16 cellular contexts compared by ENCODE assay signal in the genomic region with DNA sequence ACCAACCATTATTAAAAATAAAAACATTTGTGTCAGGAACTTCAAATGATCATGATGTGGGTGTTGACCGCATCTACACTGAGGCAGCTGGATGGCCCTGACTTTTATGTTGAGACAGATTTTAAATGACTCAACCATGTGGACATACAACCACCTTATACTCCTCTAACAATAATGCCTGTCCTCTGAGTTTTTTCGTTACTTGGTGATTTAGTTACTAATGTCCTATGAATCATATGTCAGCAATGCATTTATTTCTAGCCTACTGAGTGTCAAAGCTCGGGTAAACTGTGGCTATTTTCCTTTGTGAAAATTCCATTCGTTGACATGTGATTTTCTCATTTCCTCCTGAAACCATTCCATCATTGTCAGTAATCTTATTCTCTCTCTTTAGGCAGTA. TPM values are rescaled to one million over a fixed set of nuclear protein-coding genes. Genes with fewer than 3 reads are reported as not detected.
DNase-seq lines count a peak whose midpoint lies in the region; ATAC-seq and TF ChIP-seq lines count a peak whose summit lies in the region.
"Had no signal": no experiment of that assay in that cellular context is flagged by ENCODE, and none has a peak within 500 bp of the region (broad histone marks: within the 10 kb centered on the region; RNA-seq: fewer than 3 reads in every experiment).

No MANE protein-coding gene starts in this region.

- no peak overlapping the region for H3K4me3 Mint-ChIP-seq in chondrocyte (ENCODE audit: unreplicated experiment)
- H3K4me3 Mint-ChIP-seq: activated naive CD8-positive, alpha-beta T cell treated with anti-CD3 and anti-CD28 coated beads for 36 hours; CD4-positive, alpha-beta memory T cell; T-helper 17 cell had no signal

- H3K9me3 Mint-ChIP-seq in chondrocyte (ENCODE audit: low read depth), result no peaks in the 10 kb centered on the region
- H3K9me3 Mint-ChIP-seq: activated naive CD8-positive, alpha-beta T cell treated with anti-CD3 and anti-CD28 coated beads for 36 hours had no signal

- peaks cover 8% of the 10 kb centered on the region for H3K27me3 Mint-ChIP-seq in chondrocyte (ENCODE audit: low read depth)

- H3K36me3 Mint-ChIP-seq in chondrocyte (ENCODE audit: low read depth), result no peaks in the 10 kb centered on the region
- H3K36me3 Mint-ChIP-seq: activated naive CD8-positive, alpha-beta T cell treated with anti-CD3 and anti-CD28 coated beads for 36 hours; CD4-positive, alpha-beta memory T cell had no signal

- peak overlapping the region; percentile 83 for H3K27ac Mint-ChIP-seq in chondrocyte (ENCODE audit: unreplicated experiment)
- H3K27ac Mint-ChIP-seq: activated naive CD8-positive, alpha-beta T cell treated with anti-CD3 and anti-CD28 coated beads for 36 hours; CD4-positive, alpha-beta memory T cell; T-helper 17 cell had no signal

- peak; percentile 19 for DNase-seq in AG09319 (ENCODE audit: extremely low read depth, low read depth)
- DNase-seq in LHCN-M2 (ENCODE audit: low read depth), result peak; percentile 96
- DNase-seq in chondrocyte (ENCODE audit: low spot score), result no peak
- peak; percentile 78 to 90 for DNase-seq in lung microvascular endothelial cell (ENCODE audit: low read depth in 2 of 2)
- no peak for DNase-seq in NCI-H1105 (lab: John Stamatoyannopoulos, UW)
- no peak for DNase-seq in GM19240 (ENCODE audit: insufficient read length, low spot score)
- DNase-seq in left ventricle myocardium superior, result no peak
- DNase-seq in activated CD4-positive, alpha-beta T cell treated with anti-CD3 and anti-CD28 coated beads, Interleukin-2, amount 50 U/mL, for 48 hours, result no peak
- DNase-seq: activated naive CD8-positive, alpha-beta T cell treated with anti-CD3 and anti-CD28 coated beads for 36 hours; CD4-positive, alpha-beta memory T cell; NK-92 treated with Interleukin-12 subunit alpha and Interleukin-12 subunit beta, amount 100 ng/mL, for 24 hours; stimulated activated CD4-positive, alpha-beta T cell treated with anti-CD3 and anti-CD28 coated beads, Interleukin-4, amount 100 ng/mL, for 24 hours; T-helper 17 cell had no signal

- peaks cover 22% of the 10 kb centered on the region for H3K4me1 Mint-ChIP-seq in chondrocyte (ENCODE audit: low read depth)
- H3K4me1 Mint-ChIP-seq: activated naive CD8-positive, alpha-beta T cell treated with anti-CD3 and anti-CD28 coated beads for 36 hours; CD4-positive, alpha-beta memory T cell; T-helper 17 cell had no signal

- intact Hi-C loops in left ventricle myocardium superior (cut with micrococcal nuclease), result no loop called here

- ATAC-seq in left ventricle myocardium superior, result no peak
- ATAC-seq: left lobe of liver, T-helper 17 cell had no signal

- TF ChIP-seq CTCF in AG09319 (IDR thresholded peaks at IDR 0.05; ENCODE audit: low read depth, low read length) (no peak), chondrocyte (IDR thresholded peaks at IDR 0.05) (no peak)

RNA-seq across cellular contexts. Expression of a gene that starts 38.9 kb away (rescaled TPM):
- total RNA-seq in LHCN-M2 (2014; rRNA removed), result not detected in 2 replicates
- polyA plus RNA-seq in LHCN-M2 (2012), result not detected
- not detected in 3 replicates for total RNA-seq in chondrocyte
- not detected in 2 replicates for total RNA-seq in lung microvascular endothelial cell
- total RNA-seq in left ventricle myocardium superior, result not detected
- total RNA-seq: activated naive CD8-positive, alpha-beta T cell treated with anti-CD3 and anti-CD28 coated beads for 36 hours; CD4-positive, alpha-beta memory T cell; HT-29; left lobe of liver; omental fat pad; T-helper 17 cell had no signal
- polyA plus RNA-seq: CD4-positive, alpha-beta memory T cell had no signal

Comparison
In these comparisons a context has a peak if more than half of its experiments do, and no peak if none do; other contexts are left out.
1. DNase-seq: peak in AG09319 (single experiment), LHCN-M2 (single experiment) and lung microvascular endothelial cell (2 of 2); none in chondrocyte (single experiment), NCI-H1105 (single experiment), GM19240 (single experiment), left ventricle myocardium superior (single experiment) and activated CD4-positive, alpha-beta T cell treated with anti-CD3 and anti-CD28 coated beads, Interleukin-2, amount 50 U/mL, for 48 hours (0 of 2).